12 cellular contexts compared by ENCODE assay signal in the genomic region with DNA sequence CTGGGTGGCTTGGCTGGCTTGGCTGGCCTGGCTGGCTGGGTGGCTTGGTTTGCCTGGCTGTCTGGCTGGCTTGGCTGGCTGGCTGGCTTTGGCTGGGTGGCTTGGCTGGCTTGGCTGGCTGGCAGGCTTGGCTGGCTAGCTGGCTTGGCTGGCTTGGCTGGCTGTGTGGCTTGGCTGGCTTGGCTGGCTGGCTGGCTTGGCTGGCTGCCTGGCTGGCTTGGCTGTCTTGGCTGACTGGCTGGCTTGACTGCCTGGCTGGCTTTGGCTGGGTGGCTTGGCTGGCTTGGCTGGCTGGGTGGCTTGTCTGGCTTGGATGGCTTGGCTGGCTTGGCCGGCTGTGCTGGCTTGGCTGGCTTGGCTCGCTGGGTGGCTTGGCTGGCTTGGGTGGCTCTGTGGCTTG. TPM values are rescaled to one million over a fixed set of nuclear protein-coding genes. Genes with fewer than 3 reads are reported as not detected.
"Had no signal": no experiment of that assay in that cellular context is flagged by ENCODE, and none has a peak within 500 bp of the region (broad histone marks: within the 10 kb centered on the region; RNA-seq: fewer than 3 reads in every experiment).

No MANE protein-coding gene starts in this region.

RNA-seq across cellular contexts. Expression of a gene that starts 32.2 kb away (rescaled TPM):
- total RNA-seq: activated B cell treated with CpG ODN at 0.5 μM for 24 hours; activated CD4-positive, alpha-beta memory T cell treated with anti-CD3 and anti-CD28 coated beads for 36 hours; activated CD4-positive, alpha-beta memory T cell treated with anti-CD3 and anti-CD28 coated beads, Interleukin-2, amount 10 ng/mL, durations not matched to agents 7 days and 5 days; activated CD4-positive, alpha-beta T cell treated with anti-CD3 and anti-CD28 coated beads, Interleukin-2, amount 10 ng/mL, durations not matched to agents 7 days and 5 days; activated CD8-positive, alpha-beta memory T cell treated with anti-CD3 and anti-CD28 coated beads for 36 hours; activated CD8-positive, alpha-beta memory T cell treated with anti-CD3 and anti-CD28 coated beads, Interleukin-2, amount 10 ng/mL, durations not matched to agents 7 days and 5 days; activated CD8-positive, alpha-beta T cell treated with anti-CD3 and anti-CD28 coated beads for 36 hours; activated CD8-positive, alpha-beta T cell treated with anti-CD3 and anti-CD28 coated beads, Interleukin-2, amount 10 ng/mL, durations not matched to agents 7 days and 5 days; T-helper 1 cell treated with Interleukin-12 subunit alpha and Interleukin-12 subunit beta and Interleukin-4 antibody, amounts not matched to agents 30 ng/mL and 1 ng/mL, for 36 hours; T-helper 17 cell; T-helper 2 cell treated with Interferon-gamma antibody and Interleukin-4, amounts not matched to agents 100 ng/mL and 5 ng/mL, for 36 hours; WTC11 had no signal
